ENCODE assay signal across 8 cellular contexts in genomic region chr11:118621898-118622375, GRCh38. TPM values are rescaled to one million over a fixed set of nuclear protein-coding genes. Genes with fewer than 3 reads are reported as not detected.
A peak's percentile ranks its signal among the peaks of the same experiment; 100 is the strongest.
DNase-seq lines count a peak whose midpoint lies in the region; ATAC-seq and TF ChIP-seq lines count a peak whose summit lies in the region.

No MANE protein-coding gene starts in this region.

- peak overlapping the region in 1 of 2 experiments; percentile 54; a peak in 2 of 4 replicates for H3K4me3 ChIP-seq in DND-41 (ENCODE audit: low read depth in 1 of 2, low read length in 2 of 2)
- H3K4me3 ChIP-seq in SK-N-SH (ENCODE audit: low read depth in 2 of 2, low read length in 1 of 2) = peak overlapping the region; percentile 79 to 95
- peak overlapping the region; percentile 37 for H3K4me3 ChIP-seq in fibroblast of mammary gland (ENCODE audit: control insufficient read depth, low read depth, low read length)
- peak overlapping the region; percentile 34 for H3K4me3 ChIP-seq in rectal smooth muscle tissue (ENCODE audit: low read length)

- no peak for TF ChIP-seq EP300 in SK-N-SH (IDR thresholded peaks at IDR 0.05; ENCODE audit: borderline replicate concordance in 1 of 2, low read depth in 1 of 2, low read length in 1 of 2)

- no peaks in the 10 kb centered on the region for H4K20me1 ChIP-seq in DND-41 (ENCODE audit: insufficient read depth, low read length)
- H4K20me1 ChIP-seq in SK-N-SH (ENCODE audit: insufficient read depth) = peaks cover 35% of the 10 kb centered on the region

- H3K79me2 ChIP-seq in DND-41 (ENCODE audit: insufficient read depth, low read length) (no peaks in the 10 kb centered on the region), SK-N-SH (ENCODE audit: insufficient read depth) (peaks cover 69% of the 10 kb centered on the region)

- H3F3A ChIP-seq in SK-N-SH (replicated peaks; ENCODE audit: insufficient read depth) = peaks cover 57% of the 10 kb centered on the region

- H3K9ac ChIP-seq in DND-41 (ENCODE audit: low read depth, low read length) = peak overlapping the region; percentile 39
- H3K9ac ChIP-seq in SK-N-SH = peak overlapping the region; percentile 86
- H3K9ac ChIP-seq in rectal smooth muscle tissue (ENCODE audit: low read length) = peak overlapping the region; percentile 3

- no peaks in the 10 kb centered on the region for H3K36me3 ChIP-seq in DND-41 (ENCODE audit: insufficient read depth, low read length)
- H3K36me3 ChIP-seq in SK-N-SH (replicated peaks in 1 of 2; ENCODE audit: control insufficient read depth in 1 of 2, insufficient read depth in 2 of 2, low read length in 1 of 2) = peaks cover 16 to 28% of the 10 kb centered on the region in 2 experiments
- no peaks in the 10 kb centered on the region for H3K36me3 ChIP-seq in rectal smooth muscle tissue (ENCODE audit: control insufficient read depth, insufficient read depth, low read length)

- WGBS in SK-N-SH (ENCODE audit: low lambda C conversion rate) = 8% methylated on average over 2 of the region's 4 CpGs

- no peak for DNase-seq in DND-41
- no peak for DNase-seq in SK-N-SH
- no peak for DNase-seq in fibroblast of mammary gland (ENCODE audit: low read depth)
- no peak for DNase-seq in NCI-H524 treated with DMSO at 0.1 percent for 48 hours (lab: John Stamatoyannopoulos, UW)
- no peak for DNase-seq in NCI-H1436 (lab: John Stamatoyannopoulos, UW)
- DNase-seq in NCI-H128 (lab: John Stamatoyannopoulos, UW; ENCODE audit: unreplicated experiment) = no peak
- DNase-seq in AG08395 (ENCODE audit: low spot score) = no peak

- CTCF ChIA-PET in SK-N-SH (lab: Yijun Ruan, JAX) = interaction anchor here (0.6 to 8.1 kb wide), 8 partner anchors 10 to 716 kb away, joined by 3 to 63 read pairs (median 4); partner anchors contain the start of gene PHLDB1

- H3K4me2 ChIP-seq in DND-41 (ENCODE audit: insufficient read depth, low read length) (peak overlapping the region; percentile 75; the same call in 1 of the 2 replicates), SK-N-SH (peak overlapping the region; percentile 100)

- TF ChIP-seq CTCF in DND-41 (IDR thresholded peaks at IDR 0.05; ENCODE audit: borderline replicate concordance, extremely low read depth, low read length, poor library complexity, severe bottlenecking) = no peak
- TF ChIP-seq CTCF in SK-N-SH (IDR thresholded peaks at IDR 0.05) = no peak
- TF ChIP-seq CTCF in fibroblast of mammary gland (conservative IDR thresholded peaks at IDR 0.05; ENCODE audit: control insufficient read depth, insufficient read depth, low read depth, low read length) = no peak

- H3K9me3 ChIP-seq in DND-41 (ENCODE audit: insufficient read depth, low read length, severe bottlenecking) (no peaks in the 10 kb centered on the region), SK-N-SH (no peaks in the 10 kb centered on the region)

- H2AFZ ChIP-seq in DND-41 (ENCODE audit: low read depth, low read length) (no peak overlapping the region), SK-N-SH (ENCODE audit: low read depth) (no peak overlapping the region)

- no peak for TF ChIP-seq RAD21 in SK-N-SH (IDR thresholded peaks at IDR 0.05; ENCODE audit: low read length)

- POLR2A ChIA-PET in SK-N-SH (lab: Yijun Ruan, JAX) = interaction anchor here (0.7 to 3.1 kb wide), 8 partner anchors 9 to 169 kb away, joined by 3 to 30 read pairs (median 5); partner anchors contain the start of genes DDX6 and PHLDB1

- H3K27ac ChIP-seq in DND-41 (ENCODE audit: low read length) (no peak overlapping the region), SK-N-SH (ENCODE audit: low read depth in 2 of 2, low read length in 1 of 2) (peak overlapping the region; percentile 97 to 100), rectal smooth muscle tissue (ENCODE audit: low read depth, low read length) (peak overlapping the region; percentile 77)

- H3K9me2 ChIP-seq in SK-N-SH = no peaks in the 10 kb centered on the region

- H3K4me1 ChIP-seq in DND-41 (ENCODE audit: insufficient read depth, low read length) (peaks cover 14% of the 10 kb centered on the region), SK-N-SH (ENCODE audit: control insufficient read depth in 1 of 2, insufficient read depth in 2 of 2, low read depth in 1 of 2, low read length in 1 of 2) (peaks cover 43 to 66% of the 10 kb centered on the region in 2 experiments), rectal smooth muscle tissue (ENCODE audit: control insufficient read depth, insufficient read depth, low read length) (peaks cover 43% of the 10 kb centered on the region)

- ATAC-seq in DND-41 (ENCODE audit: insufficient read depth, low read depth) = no peak

- H3K27me3 ChIP-seq in DND-41 (ENCODE audit: insufficient read depth, low read length, poor library complexity) (peaks cover 14% of the 10 kb centered on the region), SK-N-SH (ENCODE audit: insufficient read depth) (no peaks in the 10 kb centered on the region), rectal smooth muscle tissue (ENCODE audit: control insufficient read depth, insufficient read depth, low read length) (no peaks in the 10 kb centered on the region)

TF ChIP-seq in SK-N-SH, 30 proteins besides CTCF, POLR2A, EP300 and RAD21:
- TF ChIP-seq FOSL2 (IDR thresholded peaks at IDR 0.05; ENCODE audit: borderline replicate concordance, low read depth) (no peak), RCOR1 (IDR thresholded peaks at IDR 0.05; ENCODE audit: low read length) (peak; percentile 3; the same call in 1 of the 2 replicates), RFX5 (IDR thresholded peaks at IDR 0.05; ENCODE audit: low read length) (no peak), CHD2 (IDR thresholded peaks at IDR 0.05; ENCODE audit: low read length, partially characterized antibody) (no peak)

RNA-seq across cellular contexts. Expression of gene PHLDB1, which starts 14.5 kb away (rescaled TPM):
- 89.4 and 104 TPM in 2 replicates for polyA plus RNA-seq in SK-N-SH (2012; rRNA removed)
- polyA plus RNA-seq in SK-N-SH (2012; cell fraction: cytosol; rRNA removed) = 37.8 and 52.6 TPM in 2 replicates
- polyA plus RNA-seq in SK-N-SH (2012; cell fraction: nucleus; rRNA removed) = 270 and 294 TPM in 2 replicates

RNA-seq across cellular contexts. Expression of gene ARCN1, which starts 49.7 kb away (rescaled TPM):
- 128 and 162 TPM in 2 replicates for polyA plus RNA-seq in SK-N-SH (2012; rRNA removed)
- polyA plus RNA-seq in SK-N-SH (2012; cell fraction: cytosol; rRNA removed) = 169 and 180 TPM in 2 replicates
- 42.1 and 91.4 TPM in 2 replicates for polyA plus RNA-seq in SK-N-SH (2012; cell fraction: nucleus; rRNA removed)

RNA-seq across cellular contexts. Expression of gene IFT46, which starts 56.2 kb away (rescaled TPM):
- polyA plus RNA-seq in SK-N-SH (2012; rRNA removed) = 23.4 and 30.8 TPM in 2 replicates
- 29.0 and 29.7 TPM in 2 replicates for polyA plus RNA-seq in SK-N-SH (2012; cell fraction: cytosol; rRNA removed)
- polyA plus RNA-seq in SK-N-SH (2012; cell fraction: nucleus; rRNA removed) = 25.3 and 30.0 TPM in 2 replicates

RNA-seq across cellular contexts. Expression of gene TREH, which starts 57.5 kb away (rescaled TPM):
- not detected in 2 replicates for polyA plus RNA-seq in SK-N-SH (2012; rRNA removed)
- polyA plus RNA-seq in SK-N-SH (2012; cell fraction: cytosol; rRNA removed) = not detected in 2 replicates
- not detected in 2 replicates for polyA plus RNA-seq in SK-N-SH (2012; cell fraction: nucleus; rRNA removed)

Comparison
In these comparisons a context has a peak if more than half of its experiments do, and no peak if none do; other contexts are left out.
1. H3K9ac ChIP-seq: peak in every context shown above with its lines; median percentile 86 in SK-N-SH; 39 in DND-41; 3 in rectal smooth muscle tissue.